Comparison of ENCODE assay signal across 12 cellular contexts in the genomic region with DNA sequence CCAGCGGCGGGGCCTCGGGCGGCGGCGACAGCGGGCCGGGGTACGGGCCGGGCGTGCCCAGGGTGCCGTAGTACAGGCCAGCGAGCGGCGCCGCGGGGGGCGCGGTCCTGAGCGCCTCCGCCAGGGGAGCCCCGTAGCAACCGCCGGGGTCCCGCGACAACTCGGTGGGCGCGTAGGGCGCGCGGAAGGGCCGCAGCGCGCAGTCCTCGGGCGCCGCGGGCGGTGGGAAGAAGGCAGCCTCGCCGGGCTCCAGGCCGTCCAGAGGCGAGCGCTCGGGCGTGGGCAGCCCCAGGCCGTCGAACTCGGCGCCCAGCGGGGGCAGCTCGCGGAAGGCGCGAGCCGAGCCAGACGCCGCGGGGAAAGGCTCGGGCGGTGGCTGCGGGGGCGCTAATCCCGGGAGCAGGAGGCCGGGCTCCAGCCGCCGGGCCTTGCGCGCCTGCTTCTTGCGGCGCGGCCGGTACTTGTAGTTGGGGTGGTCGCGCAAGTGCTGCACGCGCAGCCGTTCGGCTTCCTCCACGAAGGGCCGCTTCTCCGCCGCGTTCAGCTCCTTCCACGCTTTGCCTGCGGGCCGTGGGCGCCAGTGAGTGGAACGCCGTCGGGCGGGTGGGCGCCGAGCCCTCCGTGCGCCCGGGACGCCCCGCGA. TPM values are rescaled to one million over a fixed set of nuclear protein-coding genes. Genes with fewer than 3 reads are reported as not detected.
DNase-seq lines count a peak whose midpoint lies in the region; ATAC-seq and TF ChIP-seq lines count a peak whose summit lies in the region.
"Had no signal": no experiment of that assay in that cellular context is flagged by ENCODE, and none has a peak within 500 bp of the region (broad histone marks: within the 10 kb centered on the region; RNA-seq: fewer than 3 reads in every experiment).

No MANE protein-coding gene starts in this region.

- TF ChIP-seq CTCF in SK-N-SH (IDR thresholded peaks at IDR 0.05) (no peak), breast epithelium (IDR thresholded peaks at IDR 0.05) (no peak), testis (IDR thresholded peaks at IDR 0.05) (no peak)

- H3K4me1 ChIP-seq in SK-N-SH (ENCODE audit: control insufficient read depth in 1 of 2, insufficient read depth in 2 of 2, low read depth in 1 of 2, low read length in 1 of 2) (no peaks in the 10 kb centered on the region; a peak in 1 of 4 replicates), breast epithelium (peaks cover 0 to 4% of the 10 kb centered on the region in 2 donors), testis (peaks cover 8% of the 10 kb centered on the region)

- intact Hi-C loops in breast epithelium (cut with DNase I; ENCODE audit: low total_unique reads) = no loop called here
- intact Hi-C loops in testis (cut with DNase I; ENCODE audit: low total_unique reads) = no loop called here

- POLR2A ChIA-PET in SK-N-SH (lab: Yijun Ruan, JAX) = no interaction called here

- CTCF ChIA-PET in SK-N-SH (lab: Yijun Ruan, JAX) = interaction anchor here (0.8 to 7.8 kb wide), 3 partner anchors 9 to 26 kb away, joined by 3 to 85 read pairs (median 3); no protein-coding TSS in a partner anchor

- peaks cover 32% of the 10 kb centered on the region for H3K27me3 ChIP-seq in SK-N-SH (ENCODE audit: insufficient read depth)
- peaks cover 3 to 66% of the 10 kb centered on the region in 2 donors for H3K27me3 ChIP-seq in breast epithelium
- H3K27me3 ChIP-seq in testis = no peaks in the 10 kb centered on the region
- H3K27me3 ChIP-seq: MG63 had no signal

- 42% methylated on average over 32 of the region's 101 CpGs for WGBS in SK-N-SH (ENCODE audit: low lambda C conversion rate)
- WGBS in testis, 2 donors = 2% methylated on average over 49 of the region's 101 CpGs; no CpG with 5 or more reads in 1 of the 2 donors

- H2AFZ ChIP-seq in SK-N-SH (ENCODE audit: low read depth) = no peak overlapping the region

- H3K9me3 ChIP-seq in SK-N-SH = no peaks in the 10 kb centered on the region
- H3K9me3 ChIP-seq in breast epithelium = no peaks in the 10 kb centered on the region
- no peaks in the 10 kb centered on the region for H3K9me3 ChIP-seq in testis
- H3K9me3 ChIP-seq: MG63 had no signal

- DNase-seq in SK-N-SH (peak; percentile 65), breast epithelium (ENCODE audit: low spot score in 2 of 2) (no peak), left kidney (ENCODE audit: low read depth, low spot score) (peak; percentile 54), testis (no peak), NCI-H128 (lab: John Stamatoyannopoulos, UW; ENCODE audit: unreplicated experiment) (no peak), HUDEP-2 (lab: John Stamatoyannopoulos, UW; ENCODE audit: unreplicated experiment in 76 of 76) (no peak)
- DNase-seq: activated B cell treated with CpG ODN at 0.5 μM for 24 hours, islet precursor cell had no signal

- TF ChIP-seq POLR2A in breast epithelium (IDR thresholded peaks at IDR 0.05) (no peak), testis (IDR thresholded peaks at IDR 0.05) (no peak)

- H3K79me2 ChIP-seq in SK-N-SH (ENCODE audit: insufficient read depth) = no peaks in the 10 kb centered on the region

- no peak overlapping the region for H3K4me3 ChIP-seq in SK-N-SH (ENCODE audit: low read depth in 2 of 2, low read length in 1 of 2)
- H3K4me3 ChIP-seq in breast epithelium = peak overlapping the region; percentile 37 to 64 (median 41)
- peak overlapping the region; percentile 40 to 49 for H3K4me3 ChIP-seq in testis

- no peak for TF ChIP-seq EP300 in SK-N-SH (IDR thresholded peaks at IDR 0.05; ENCODE audit: borderline replicate concordance in 1 of 2, low read depth in 1 of 2, low read length in 1 of 2)

- no peak for TF ChIP-seq RAD21 in SK-N-SH (IDR thresholded peaks at IDR 0.05; ENCODE audit: low read length)

- H3F3A ChIP-seq in SK-N-SH (replicated peaks; ENCODE audit: insufficient read depth) = peaks cover 10% of the 10 kb centered on the region

- H3K36me3 ChIP-seq in SK-N-SH (replicated peaks in 1 of 2; ENCODE audit: control insufficient read depth in 1 of 2, insufficient read depth in 2 of 2, low read length in 1 of 2) (no peaks in the 10 kb centered on the region), breast epithelium (no peaks in the 10 kb centered on the region), testis (ENCODE audit: low read depth, missing control alignments) (no peaks in the 10 kb centered on the region)
- H3K36me3 ChIP-seq: MG63 had no signal

- no peak overlapping the region for H3K4me2 ChIP-seq in SK-N-SH

- no peak overlapping the region for H3K27ac ChIP-seq in SK-N-SH (ENCODE audit: low read depth in 2 of 2, low read length in 1 of 2)
- H3K27ac ChIP-seq in breast epithelium = no peak overlapping the region
- no peak overlapping the region for H3K27ac ChIP-seq in testis

- no peaks in the 10 kb centered on the region for H3K9me2 ChIP-seq in SK-N-SH

- no peaks in the 10 kb centered on the region for H4K20me1 ChIP-seq in SK-N-SH (ENCODE audit: insufficient read depth)

- no peak overlapping the region for H3K9ac ChIP-seq in SK-N-SH

- ATAC-seq in SK-N-SH treated with all-trans-retinoic acid at 6 μM for 48 hours (no peak), GM21619 (IDR thresholded peaks at IDR 0.05; ENCODE audit: unreplicated experiment) (no peak)
- ATAC-seq: esophagus mucosa had no signal

TF ChIP-seq in SK-N-SH, 30 proteins besides CTCF, POLR2A, EP300 and RAD21 (continues in another document):
- no peak for TF ChIP-seq ELF1 (IDR thresholded peaks at IDR 0.05)
- TF ChIP-seq SIN3A (IDR thresholded peaks at IDR 0.05; ENCODE audit: borderline replicate concordance, low read depth, low read length) = no peak
- TF ChIP-seq, protein P1, sequence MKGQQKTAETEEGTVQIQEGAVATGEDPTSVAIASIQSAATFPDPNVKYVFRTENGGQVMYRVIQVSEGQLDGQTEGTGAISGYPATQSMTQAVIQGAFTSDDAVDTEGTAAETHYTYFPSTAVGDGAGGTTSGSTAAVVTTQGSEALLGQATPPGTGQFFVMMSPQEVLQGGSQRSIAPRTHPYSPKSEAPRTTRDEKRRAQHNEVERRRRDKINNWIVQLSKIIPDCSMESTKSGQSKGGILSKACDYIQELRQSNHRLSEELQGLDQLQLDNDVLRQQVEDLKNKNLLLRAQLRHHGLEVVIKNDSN (IDR thresholded peaks at IDR 0.05; ENCODE audit: borderline replicate concordance, low read depth) = no peak
- no peak for TF ChIP-seq TAF1 (IDR thresholded peaks at IDR 0.05; ENCODE audit: borderline replicate concordance, low read depth, low read length)
- TF ChIP-seq TEAD4 (IDR thresholded peaks at IDR 0.05; ENCODE audit: borderline replicate concordance, insufficient read depth) = no peak
- TF ChIP-seq FOSL2 (IDR thresholded peaks at IDR 0.05; ENCODE audit: borderline replicate concordance, low read depth) = no peak
- no peak for TF ChIP-seq CHD2 (IDR thresholded peaks at IDR 0.05; ENCODE audit: low read length, partially characterized antibody)

TF ChIP-seq in SK-N-SH treated with all-trans-retinoic acid at 6 μM for 48 hours, 23 proteins besides CTCF, POLR2A, EP300 and RAD21:
- TF ChIP-seq CSDC2 (CRISPR knock-in tag; IDR thresholded peaks at IDR 0.05) (no peak), GLIS3 (CRISPR knock-in tag; IDR thresholded peaks at IDR 0.05) (no peak), ZNF565 (CRISPR knock-in tag; conservative IDR thresholded peaks at IDR 0.05; ENCODE audit: low read depth) (no peak), ZFP3 (CRISPR knock-in tag; IDR thresholded peaks at IDR 0.05) (no peak)

RNA-seq across cellular contexts. Expression of gene SOX18, which starts 0.9 kb away (rescaled TPM):
- not detected in 2 replicates for polyA plus RNA-seq in SK-N-SH (2012; rRNA removed)
- polyA plus RNA-seq in SK-N-SH (2012; cell fraction: cytosol; rRNA removed) = not detected in 2 replicates
- polyA plus RNA-seq in SK-N-SH (2012; cell fraction: nucleus; rRNA removed) = 0.07 TPM in 1 of 2 replicates, not detected in the other
- 1 to 10 TPM; 1.8 to 8.8 (median 3.2) TPM for total RNA-seq in breast epithelium
- 10 to 100 TPM in 1 of 2 donors, 1 to 10 TPM in 1; 6.1 to 17.1 TPM for total RNA-seq in testis
- 7.9 TPM for polyA plus RNA-seq in testis (ENCODE audit: insufficient read depth, low read depth, low replicate concordance)
- total RNA-seq: activated B cell treated with CpG ODN at 0.5 μM for 24 hours had no signal

RNA-seq across cellular contexts. Expression of gene C20orf204, which starts 12.5 kb away (rescaled TPM):
- polyA plus RNA-seq in SK-N-SH (2012; rRNA removed) = 0.16 and 0.21 TPM in 2 replicates
- polyA plus RNA-seq in SK-N-SH (2012; cell fraction: cytosol; rRNA removed) = 0.01 and 0.05 TPM in 2 replicates
- polyA plus RNA-seq in SK-N-SH (2012; cell fraction: nucleus; rRNA removed) = 2.1 and 5.9 TPM in 2 replicates
- total RNA-seq in breast epithelium = 1 to 10 TPM in 2 of 3 donors, under 1 TPM in 1; 0.66 to 1.3 (median 1.1) TPM
- 1 to 10 TPM; 4.5 to 8.3 TPM for total RNA-seq in testis
- 2.9 TPM for polyA plus RNA-seq in testis (ENCODE audit: insufficient read depth, low read depth, low replicate concordance)

RNA-seq across cellular contexts. Expression of gene TCEA2, which starts 14.5 kb away (rescaled TPM):
- polyA plus RNA-seq in SK-N-SH (2012; rRNA removed) = 53.5 and 98.9 TPM in 2 replicates
- 48.6 and 62.9 TPM in 2 replicates for polyA plus RNA-seq in SK-N-SH (2012; cell fraction: cytosol; rRNA removed)
- polyA plus RNA-seq in SK-N-SH (2012; cell fraction: nucleus; rRNA removed) = 179 and 294 TPM in 2 replicates
- total RNA-seq in breast epithelium = 10 to 100 TPM; 23.9 to 39.4 (median 26.6) TPM
- 100 to 1,000 TPM in 1 of 2 donors, 10 to 100 TPM in 1; 94.5 to 126 TPM for total RNA-seq in testis
- polyA plus RNA-seq in testis (ENCODE audit: insufficient read depth, low read depth, low replicate concordance) = 171 TPM

RNA-seq across cellular contexts. Expression of gene RGS19, which starts 30.8 kb away (rescaled TPM):
- 18.7 and 20.5 TPM in 2 replicates for polyA plus RNA-seq in SK-N-SH (2012; rRNA removed)
- 10.0 and 16.3 TPM in 2 replicates for polyA plus RNA-seq in SK-N-SH (2012; cell fraction: cytosol; rRNA removed)
- polyA plus RNA-seq in SK-N-SH (2012; cell fraction: nucleus; rRNA removed) = 15.3 and 16.4 TPM in 2 replicates
- 10 to 100 TPM; 14.7 to 22.2 (median 16.4) TPM for total RNA-seq in breast epithelium
- total RNA-seq in testis = 10 to 100 TPM in 1 of 2 donors, 1 to 10 TPM in 1; 4.4 to 10.4 TPM
- 7.3 TPM for polyA plus RNA-seq in testis (ENCODE audit: insufficient read depth, low read depth, low replicate concordance)

RNA-seq across cellular contexts. Expression of gene OPRL1, which starts 31.4 kb away (rescaled TPM):
- polyA plus RNA-seq in SK-N-SH (2012; rRNA removed) (1.7 and 1.8 TPM in 2 replicates), testis (ENCODE audit: insufficient read depth, low read depth, low replicate concordance) (9.4 TPM)
- polyA plus RNA-seq in SK-N-SH (2012; cell fraction: cytosol; rRNA removed) = 0.77 and 1.3 TPM in 2 replicates
- 3.2 and 3.8 TPM in 2 replicates for polyA plus RNA-seq in SK-N-SH (2012; cell fraction: nucleus; rRNA removed)
- total RNA-seq in breast epithelium (1 to 10 TPM; 1.6 to 3.4 (median 2.3) TPM), testis (1 to 10 TPM; 6.0 to 7.7 TPM)

Comparison
In these comparisons a context has a peak if more than half of its experiments do, and no peak if none do; other contexts are left out.
1. DNase-seq: peak in SK-N-SH (single experiment) and left kidney (single experiment); none in breast epithelium (0 of 2), testis (single experiment), NCI-H128 (single experiment) and HUDEP-2 (0 of 76).
2. H3K4me3 ChIP-seq: peak in breast epithelium (3 of 3) and testis (2 of 2); none in SK-N-SH (0 of 2).